In the genomic region with DNA sequence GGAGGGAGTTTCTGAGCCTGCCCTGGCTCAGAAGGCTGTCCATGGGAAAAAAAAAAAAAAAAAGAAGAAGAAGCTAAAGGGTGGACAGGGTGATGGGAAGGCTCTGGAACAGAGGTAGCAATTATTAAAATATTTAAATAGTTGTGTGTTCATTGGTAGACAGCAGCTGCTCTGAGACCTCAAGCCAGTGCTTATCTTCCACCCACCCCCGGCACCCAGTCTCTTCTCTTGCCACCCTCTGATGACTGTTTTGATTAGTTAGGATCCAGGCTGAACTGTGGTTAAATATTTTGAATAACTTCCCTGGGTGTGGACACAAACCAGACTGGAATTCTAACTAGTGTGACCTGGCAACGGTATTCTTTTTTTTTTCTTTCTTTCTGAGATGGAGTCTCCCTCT, we compare ENCODE assay signal across 13 cellular contexts. TPM values are rescaled to one million over a fixed set of nuclear protein-coding genes. Genes with fewer than 3 reads are reported as not detected.
DNase-seq lines count a peak whose midpoint lies in the region; ATAC-seq and TF ChIP-seq lines count a peak whose summit lies in the region.
"Had no signal": no experiment of that assay in that cellular context is flagged by ENCODE, and none has a peak within 500 bp of the region (broad histone marks: within the 10 kb centered on the region; RNA-seq: fewer than 3 reads in every experiment).

No MANE protein-coding gene starts in this region.

- H3K4me1 ChIP-seq in upper lobe of right lung = no peaks in the 10 kb centered on the region

- DNase-seq in HT1080 (ENCODE audit: low read depth) (peak; percentile 78), astrocyte of the cerebellum (ENCODE audit: low read depth) (peak; percentile 53), kidney glomerular epithelial cell (lab: John Stamatoyannopoulos, UW) (peak; percentile 97), upper lobe of right lung (no peak), RKO (ENCODE audit: low spot score) (no peak), Ammon's horn (ENCODE audit: low spot score) (no peak)
- DNase-seq: activated naive CD8-positive, alpha-beta T cell treated with anti-CD3 and anti-CD28 coated beads, Interleukin-2, amount 10 ng/mL, durations not matched to agents 7 days and 5 days; glutamatergic neuron; GOT3; NCI-H524 treated with DMSO at 0.1 percent for 48 hours; nucleus accumbens had no signal

- H3K4me3 ChIP-seq in astrocyte of the cerebellum (ENCODE audit: low read depth, low read length) (no peak overlapping the region), upper lobe of right lung (no peak overlapping the region)

- H3K36me3 ChIP-seq in upper lobe of right lung = no peaks in the 10 kb centered on the region

- in situ Hi-C loops in astrocyte of the cerebellum (cut with HindIII; ENCODE audit: low sequenced_read_pairs) = no loop called here

- no peaks in the 10 kb centered on the region for H3K9me3 ChIP-seq in upper lobe of right lung

- intact Hi-C loops in upper lobe of right lung (cut with DNase I) = no loop called here

- ATAC-seq in upper lobe of right lung (peak; percentile 80), HG03175 (IDR thresholded peaks at IDR 0.05; ENCODE audit: unreplicated experiment) (no peak), GM21528 (IDR thresholded peaks at IDR 0.05; ENCODE audit: low FRiP score, unreplicated experiment) (no peak)

- no peak for TF ChIP-seq CTCF in astrocyte of the cerebellum (IDR thresholded peaks at IDR 0.05; ENCODE audit: low read depth, low read length, missing control alignments)
- TF ChIP-seq CTCF in upper lobe of right lung (IDR thresholded peaks at IDR 0.05) = no peak

- no peak overlapping the region for H3K27ac ChIP-seq in upper lobe of right lung

- no peaks in the 10 kb centered on the region for H3K27me3 ChIP-seq in upper lobe of right lung

RNA-seq across cellular contexts. Expression of gene SRSF3, which starts 16.9 kb away (rescaled TPM):
- total RNA-seq in HT1080 (2014; rRNA removed; shearing (Covaris generic)) = 335 and 412 TPM in 2 replicates
- polyA plus RNA-seq in HT1080 (2015; cell fraction: cytosol; rRNA removed) = 180 and 394 TPM in 2 replicates
- polyA plus RNA-seq in HT1080 (2015; cell fraction: nucleus; rRNA removed) = 402 and 481 TPM in 2 replicates
- 169 TPM for total RNA-seq in upper lobe of right lung

RNA-seq across cellular contexts. Expression of gene STK38, which starts 30.0 kb away (rescaled TPM):
- total RNA-seq in HT1080 (2014; rRNA removed; shearing (Covaris generic)) = 8.3 and 9.1 TPM in 2 replicates
- polyA plus RNA-seq in HT1080 (2015; cell fraction: cytosol; rRNA removed) = 13.5 and 15.1 TPM in 2 replicates
- 21.5 and 22.9 TPM in 2 replicates for polyA plus RNA-seq in HT1080 (2015; cell fraction: nucleus; rRNA removed)
- 27.8 TPM for total RNA-seq in upper lobe of right lung

Comparison
In these comparisons a context has a peak if more than half of its experiments do, and no peak if none do; other contexts are left out.
1. DNase-seq: peak in HT1080 (single experiment), astrocyte of the cerebellum (single experiment) and kidney glomerular epithelial cell (single experiment); none in upper lobe of right lung (single experiment), RKO (single experiment) and Ammon's horn (single experiment).